ENCODE assay signal across 9 cellular contexts in genomic region chr19:4676955-4677731, GRCh38. TPM values are rescaled to one million over a fixed set of nuclear protein-coding genes. Genes with fewer than 3 reads are reported as not detected.
A peak's percentile ranks its signal among the peaks of the same experiment; 100 is the strongest.
DNase-seq lines count a peak whose midpoint lies in the region; ATAC-seq, FAIRE-seq and TF ChIP-seq lines count a peak whose summit lies in the region.
"Had no signal": no experiment of that assay in that cellular context is flagged by ENCODE, and none has a peak within 500 bp of the region (broad histone marks: within the 10 kb centered on the region; RNA-seq: fewer than 3 reads in every experiment).

No MANE protein-coding gene starts in this region.

- H3K36me3 Mint-ChIP-seq in activated T-helper 17 cell treated with anti-CD3 and anti-CD28 coated beads, Interleukin-2, amount 50 U/mL, for 72 hours (ENCODE audit: low read depth): peaks cover 21% of the 10 kb centered on the region

- peak; percentile 35; the same call in 1 of the 2 replicates for TF ChIP-seq CTCF in LNCAP (IDR thresholded peaks at IDR 0.05)

- DNase-seq in DMS53 (lab: John Stamatoyannopoulos, UW) (peak; percentile 59), DMS53 treated with DMSO at 0.1 percent for 48 hours (lab: John Stamatoyannopoulos, UW; ENCODE audit: unreplicated experiment) (no peak), left ventricle myocardium superior (peak; percentile 65), GM12892 (ENCODE audit: insufficient read length) (no peak), GDM1 (lab: John Stamatoyannopoulos, UW) (no peak)
- peak; percentile 31 to 47 for DNase-seq in stimulated activated CD4-positive, alpha-beta T cell treated with anti-CD3 and anti-CD28 coated beads, Interleukin-2, amount 100 ng/mL, for 24 hours

- ATAC-seq in activated T-helper 17 cell treated with anti-CD3 and anti-CD28 coated beads, Interleukin-2, amount 50 U/mL, for 72 hours (replicated peaks): peak; percentile 35
- peak; percentile 67 for ATAC-seq in left ventricle myocardium superior

- H3K4me1 Mint-ChIP-seq in activated T-helper 17 cell treated with anti-CD3 and anti-CD28 coated beads, Interleukin-2, amount 50 U/mL, for 72 hours: no peaks in the 10 kb centered on the region

- no peak for TF ChIP-seq POLR2A in GM12892 (IDR thresholded peaks at IDR 0.05; ENCODE audit: low read depth, low read length)

- H3K4me3 Mint-ChIP-seq in activated T-helper 17 cell treated with anti-CD3 and anti-CD28 coated beads, Interleukin-2, amount 50 U/mL, for 72 hours: no peak overlapping the region

- H3K9me3 Mint-ChIP-seq in activated T-helper 17 cell treated with anti-CD3 and anti-CD28 coated beads, Interleukin-2, amount 50 U/mL, for 72 hours: no peaks in the 10 kb centered on the region

- FAIRE-seq in GM12892 (lab: Jason Lieb, UNC): no peak
- FAIRE-seq: A204.1 had no signal

- intact Hi-C loops in left ventricle myocardium superior (cut with micrococcal nuclease): no loop called here

- H3K27me3 Mint-ChIP-seq in activated T-helper 17 cell treated with anti-CD3 and anti-CD28 coated beads, Interleukin-2, amount 50 U/mL, for 72 hours: no peaks in the 10 kb centered on the region

- H3K27ac Mint-ChIP-seq in activated T-helper 17 cell treated with anti-CD3 and anti-CD28 coated beads, Interleukin-2, amount 50 U/mL, for 72 hours: peak overlapping the region; percentile 57

RNA-seq across cellular contexts. Expression of gene MYDGF, which starts 7.0 kb away (rescaled TPM):
- total RNA-seq in activated T-helper 17 cell treated with anti-CD3 and anti-CD28 coated beads, Interleukin-2, amount 50 U/mL, for 72 hours: 10 to 100 TPM; 47.8 to 79.0 TPM
- 27.0 TPM for total RNA-seq in left ventricle myocardium superior
- polyA plus RNA-seq in GM12892 (2012; ENCODE audit: missing spikeins): 65.7 TPM

RNA-seq across cellular contexts. Expression of gene TNFAIP8L1, which starts 37.8 kb away (rescaled TPM):
- 10 to 100 TPM; 18.0 to 23.6 TPM for total RNA-seq in activated T-helper 17 cell treated with anti-CD3 and anti-CD28 coated beads, Interleukin-2, amount 50 U/mL, for 72 hours
- 4.8 TPM for total RNA-seq in left ventricle myocardium superior
- polyA plus RNA-seq in GM12892 (2012; ENCODE audit: missing spikeins): 6.7 TPM

RNA-seq across cellular contexts. Expression of gene DPP9, which starts 46.5 kb away (rescaled TPM):
- 10 to 100 TPM; 52.3 to 90.9 TPM for total RNA-seq in activated T-helper 17 cell treated with anti-CD3 and anti-CD28 coated beads, Interleukin-2, amount 50 U/mL, for 72 hours
- 53.9 TPM for total RNA-seq in left ventricle myocardium superior
- polyA plus RNA-seq in GM12892 (2012; ENCODE audit: missing spikeins): 20.8 TPM

Comparison
In these comparisons a context has a peak if more than half of its experiments do, and no peak if none do; other contexts are left out.
1. DNase-seq: peak in DMS53 (single experiment), left ventricle myocardium superior (single experiment) and stimulated activated CD4-positive, alpha-beta T cell treated with anti-CD3 and anti-CD28 coated beads, Interleukin-2, amount 100 ng/mL, for 24 hours (2 of 2); none in DMS53 treated with DMSO at 0.1 percent for 48 hours (single experiment), GM12892 (single experiment) and GDM1 (single experiment).